Comparison of ENCODE assay signal across 24 cellular contexts in the genomic region with DNA sequence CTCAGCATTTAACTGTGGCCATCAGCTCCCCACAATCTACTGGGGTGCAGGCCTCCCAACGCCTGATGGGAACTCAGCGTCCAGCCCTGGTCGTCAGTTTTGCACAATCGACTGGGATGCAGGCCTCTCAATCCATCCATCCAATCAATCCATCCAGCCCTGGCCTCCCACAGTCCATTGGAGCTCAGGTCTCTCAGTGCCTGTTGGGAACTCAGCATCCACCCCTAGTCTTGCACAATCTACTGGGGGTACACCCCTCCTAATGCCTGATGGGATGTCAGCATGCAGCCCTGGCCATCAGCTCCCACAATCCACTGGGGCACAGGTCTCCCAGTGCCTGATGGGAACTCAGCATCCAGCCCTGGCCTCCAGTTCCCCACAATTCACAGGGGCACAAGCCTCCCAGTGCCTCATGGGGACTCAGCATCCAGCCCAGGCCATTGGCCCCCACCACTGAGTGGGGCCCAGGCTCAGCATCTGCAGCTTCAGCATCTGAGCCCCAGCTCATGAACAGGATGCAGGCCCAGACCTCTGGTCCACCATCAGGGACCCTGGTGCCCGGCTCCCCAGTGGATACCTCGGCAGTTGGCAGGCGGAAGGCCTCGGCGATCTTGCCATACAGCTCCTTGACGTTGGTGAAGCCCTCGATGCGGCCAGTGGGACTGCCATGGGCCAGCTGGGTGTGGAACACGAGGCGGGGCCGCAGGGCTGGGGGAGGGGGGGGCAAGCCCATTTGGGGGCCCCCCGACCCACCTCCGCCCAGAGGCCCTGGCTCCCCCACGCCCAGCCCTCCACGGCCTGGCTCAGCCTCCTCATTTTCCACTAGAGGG. TPM values are rescaled to one million over a fixed set of nuclear protein-coding genes. Genes with fewer than 3 reads are reported as not detected.
DNase-seq lines count a peak whose midpoint lies in the region; ATAC-seq and TF ChIP-seq lines count a peak whose summit lies in the region.
"Had no signal": no experiment of that assay in that cellular context is flagged by ENCODE, and none has a peak within 500 bp of the region (broad histone marks: within the 10 kb centered on the region; RNA-seq: fewer than 3 reads in every experiment).

No MANE protein-coding gene starts in this region.

- CTCF ChIA-PET in RWPE1 (lab: Yijun Ruan, JAX), result interaction anchor here (0.6 to 1.3 kb wide), 2 partner anchors 10 to 978 kb away, joined by 3 to 4 read pairs; no protein-coding TSS in a partner anchor
- CTCF ChIA-PET in activated CD8-positive, alpha-beta T cell treated with anti-CD3 and anti-CD28 coated beads, Interleukin-2, amount 10 ng/mL, durations not matched to agents 7 days and 5 days (lab: Charles Lee), result interaction anchor here (1.2 to 6.3 kb wide), 5 partner anchors 9 to 51 kb away, joined by 4 to 30 read pairs (median 25); partner anchors contain the start of genes GIPC1 and PKN1

- POLR2A ChIA-PET in RWPE1 (lab: Yijun Ruan, JAX; ENCODE audit: low non-redundant PET), result interaction anchor here (0.8 kb wide), 1 partner anchor 15 kb away, joined by 3 read pairs; no protein-coding TSS in a partner anchor
- POLR2A ChIA-PET in activated CD8-positive, alpha-beta T cell treated with anti-CD3 and anti-CD28 coated beads, Interleukin-2, amount 10 ng/mL, durations not matched to agents 7 days and 5 days (lab: Charles Lee), result interaction anchor here (0.6 to 1.0 kb wide), 2 partner anchors 71 to 100 kb away, joined by 3 read pairs; no protein-coding TSS in a partner anchor

- peaks cover 3% of the 10 kb centered on the region for H3K36me3 ChIP-seq in H7 (replicated peaks; ENCODE audit: control insufficient read depth, insufficient read depth, low read length)

- no peaks in the 10 kb centered on the region for H3K27me3 Mint-ChIP-seq in nephron (ENCODE audit: low read depth)
- no peaks in the 10 kb centered on the region for H3K27me3 Mint-ChIP-seq in activated CD8-positive, alpha-beta T cell treated with anti-CD3 and anti-CD28 coated beads, Interleukin-2, amount 10 ng/mL, durations not matched to agents 7 days and 5 days (ENCODE audit: low read depth)
- H3K27me3 Mint-ChIP-seq: B cell had no signal

- no peaks in the 10 kb centered on the region for H3K27me3 ChIP-seq in H7 (ENCODE audit: control insufficient read depth, insufficient read depth, low read length)
- H3K27me3 ChIP-seq: Peyer's patch had no signal

- no peak for ATAC-seq in activated CD8-positive, alpha-beta T cell treated with anti-CD3 and anti-CD28 coated beads, Interleukin-2, amount 10 ng/mL, durations not matched to agents 7 days and 5 days
- ATAC-seq: CD8-positive, alpha-beta T cell; HCT116 had no signal

- H3K27ac ChIP-seq in RWPE1, result peak overlapping the region; percentile 53
- H3K27ac ChIP-seq: C4-2B, Peyer's patch had no signal

- peak overlapping the region in 2 of 3 experiments; percentile 35 to 63 for H3K27ac Mint-ChIP-seq in nephron
- no peak overlapping the region for H3K27ac Mint-ChIP-seq in activated CD8-positive, alpha-beta T cell treated with anti-CD3 and anti-CD28 coated beads, Interleukin-2, amount 10 ng/mL, durations not matched to agents 7 days and 5 days
- H3K27ac Mint-ChIP-seq: B cell; CD8-positive, alpha-beta T cell had no signal

- TF ChIP-seq CTCF in RWPE1 (conservative IDR thresholded peaks at IDR 0.05; ENCODE audit: low read depth) (no peak), nephron (IDR thresholded peaks at IDR 0.05; ENCODE audit: unreplicated experiment in 3 of 3) (no peak), GM13976 (IDR thresholded peaks at IDR 0.05; ENCODE audit: borderline replicate concordance, control extremely low read depth, extremely low read depth, insufficient read depth, missing control alignments) (no peak)

- H3K4me3 Mint-ChIP-seq in nephron, result no peak overlapping the region
- H3K4me3 Mint-ChIP-seq in activated CD8-positive, alpha-beta T cell treated with anti-CD3 and anti-CD28 coated beads, Interleukin-2, amount 10 ng/mL, durations not matched to agents 7 days and 5 days, result no peak overlapping the region
- H3K4me3 Mint-ChIP-seq: B cell; CD8-positive, alpha-beta T cell had no signal

- H3K9me3 Mint-ChIP-seq in nephron, result no peaks in the 10 kb centered on the region
- H3K9me3 Mint-ChIP-seq in activated CD8-positive, alpha-beta T cell treated with anti-CD3 and anti-CD28 coated beads, Interleukin-2, amount 10 ng/mL, durations not matched to agents 7 days and 5 days (ENCODE audit: insufficient read depth), result no peaks in the 10 kb centered on the region
- H3K9me3 Mint-ChIP-seq: CD8-positive, alpha-beta T cell had no signal

- peaks cover 30% of the 10 kb centered on the region for H3K36me3 Mint-ChIP-seq in nephron (ENCODE audit: low read depth)
- H3K36me3 Mint-ChIP-seq in activated CD8-positive, alpha-beta T cell treated with anti-CD3 and anti-CD28 coated beads, Interleukin-2, amount 10 ng/mL, durations not matched to agents 7 days and 5 days (ENCODE audit: low read depth), result peaks cover 2% of the 10 kb centered on the region

- in situ Hi-C loops in GM13976 (cut with MboI; ENCODE audit: low sequenced_read_pairs, unreplicated experiment), result loop anchor here (25.0 kb wide), 1 partner anchor 295 kb away; no protein-coding TSS in a partner anchor

- no peak overlapping the region for H3K4me3 ChIP-seq in H7 (ENCODE audit: insufficient read depth, low read depth, low read length)
- H3K4me3 ChIP-seq: Peyer's patch had no signal

- DNase-seq in 8988T, result peak; percentile 4
- peak; percentile 43 for DNase-seq in H7
- no peak for DNase-seq in RWPE1 (ENCODE audit: low spot score)
- DNase-seq in activated CD8-positive, alpha-beta T cell treated with anti-CD3 and anti-CD28 coated beads, Interleukin-2, amount 10 ng/mL, durations not matched to agents 7 days and 5 days, result no peak
- no peak for DNase-seq in GM13976 (ENCODE audit: low spot score)
- no peak for DNase-seq in AML-193 (lab: John Stamatoyannopoulos, UW)
- DNase-seq: Caco-2; CD8-positive, alpha-beta T cell; MV-4-11; NCI-H1105; NCI-H1436 treated with DMSO at 0.1 percent for 48 hours; NCI-H187 treated with DMSO at 0.1 percent for 48 hours; NCI-H2107; NCI-H69; OCI-M1; Peyer's patch; SK-N-SH; SW 1271 had no signal

- H3K4me1 Mint-ChIP-seq in nephron, result peaks cover 6% of the 10 kb centered on the region
- H3K4me1 Mint-ChIP-seq in activated CD8-positive, alpha-beta T cell treated with anti-CD3 and anti-CD28 coated beads, Interleukin-2, amount 10 ng/mL, durations not matched to agents 7 days and 5 days (ENCODE audit: low read depth), result peaks cover 11% of the 10 kb centered on the region
- H3K4me1 Mint-ChIP-seq: B cell had no signal

RNA-seq across cellular contexts. Expression of gene PTGER1, which starts 7.2 kb away (rescaled TPM):
- 0.22 and 0.35 TPM in 2 replicates for total RNA-seq in H7 (2014; rRNA removed; shearing (Covaris generic))
- total RNA-seq in activated CD8-positive, alpha-beta T cell treated with anti-CD3 and anti-CD28 coated beads, Interleukin-2, amount 10 ng/mL, durations not matched to agents 7 days and 5 days, result under 1 TPM; 0.32 to 0.44 TPM
- total RNA-seq: A673, LHCN-M2, Peyer's patch had no signal

RNA-seq across cellular contexts. Expression of gene GIPC1, which starts 13.6 kb away (rescaled TPM):
- 97.8 and 116 TPM in 2 replicates for total RNA-seq in H7 (2014; rRNA removed; shearing (Covaris generic))
- total RNA-seq in activated CD8-positive, alpha-beta T cell treated with anti-CD3 and anti-CD28 coated beads, Interleukin-2, amount 10 ng/mL, durations not matched to agents 7 days and 5 days, result 10 to 100 TPM; 37.9 to 39.3 TPM

RNA-seq across cellular contexts. Expression of gene DNAJB1, which starts 35.9 kb away (rescaled TPM):
- 44.6 and 46.9 TPM in 2 replicates for total RNA-seq in H7 (2014; rRNA removed; shearing (Covaris generic))
- total RNA-seq in activated CD8-positive, alpha-beta T cell treated with anti-CD3 and anti-CD28 coated beads, Interleukin-2, amount 10 ng/mL, durations not matched to agents 7 days and 5 days, result 100 to 1,000 TPM; 110 to 112 TPM

RNA-seq across cellular contexts. Expression of gene TECR, which starts 47.1 kb away (rescaled TPM):
- 88.2 and 99.4 TPM in 2 replicates for total RNA-seq in H7 (2014; rRNA removed; shearing (Covaris generic))
- 100 to 1,000 TPM; 153 to 163 TPM for total RNA-seq in activated CD8-positive, alpha-beta T cell treated with anti-CD3 and anti-CD28 coated beads, Interleukin-2, amount 10 ng/mL, durations not matched to agents 7 days and 5 days

RNA-seq across cellular contexts. Expression of gene PKN1, which starts 49.2 kb away (rescaled TPM):
- 108 and 127 TPM in 2 replicates for total RNA-seq in H7 (2014; rRNA removed; shearing (Covaris generic))
- total RNA-seq in activated CD8-positive, alpha-beta T cell treated with anti-CD3 and anti-CD28 coated beads, Interleukin-2, amount 10 ng/mL, durations not matched to agents 7 days and 5 days, result 100 to 1,000 TPM; 244 to 263 TPM

Comparison
In these comparisons a context has a peak if more than half of its experiments do, and no peak if none do; other contexts are left out.
1. DNase-seq: peak in 8988T (single experiment) and H7 (single experiment); none in RWPE1 (single experiment), activated CD8-positive, alpha-beta T cell treated with anti-CD3 and anti-CD28 coated beads, Interleukin-2, amount 10 ng/mL, durations not matched to agents 7 days and 5 days (single experiment), GM13976 (single experiment) and AML-193 (0 of 2).